1 cellular context compared by ENCODE assay signal in the genomic region with DNA sequence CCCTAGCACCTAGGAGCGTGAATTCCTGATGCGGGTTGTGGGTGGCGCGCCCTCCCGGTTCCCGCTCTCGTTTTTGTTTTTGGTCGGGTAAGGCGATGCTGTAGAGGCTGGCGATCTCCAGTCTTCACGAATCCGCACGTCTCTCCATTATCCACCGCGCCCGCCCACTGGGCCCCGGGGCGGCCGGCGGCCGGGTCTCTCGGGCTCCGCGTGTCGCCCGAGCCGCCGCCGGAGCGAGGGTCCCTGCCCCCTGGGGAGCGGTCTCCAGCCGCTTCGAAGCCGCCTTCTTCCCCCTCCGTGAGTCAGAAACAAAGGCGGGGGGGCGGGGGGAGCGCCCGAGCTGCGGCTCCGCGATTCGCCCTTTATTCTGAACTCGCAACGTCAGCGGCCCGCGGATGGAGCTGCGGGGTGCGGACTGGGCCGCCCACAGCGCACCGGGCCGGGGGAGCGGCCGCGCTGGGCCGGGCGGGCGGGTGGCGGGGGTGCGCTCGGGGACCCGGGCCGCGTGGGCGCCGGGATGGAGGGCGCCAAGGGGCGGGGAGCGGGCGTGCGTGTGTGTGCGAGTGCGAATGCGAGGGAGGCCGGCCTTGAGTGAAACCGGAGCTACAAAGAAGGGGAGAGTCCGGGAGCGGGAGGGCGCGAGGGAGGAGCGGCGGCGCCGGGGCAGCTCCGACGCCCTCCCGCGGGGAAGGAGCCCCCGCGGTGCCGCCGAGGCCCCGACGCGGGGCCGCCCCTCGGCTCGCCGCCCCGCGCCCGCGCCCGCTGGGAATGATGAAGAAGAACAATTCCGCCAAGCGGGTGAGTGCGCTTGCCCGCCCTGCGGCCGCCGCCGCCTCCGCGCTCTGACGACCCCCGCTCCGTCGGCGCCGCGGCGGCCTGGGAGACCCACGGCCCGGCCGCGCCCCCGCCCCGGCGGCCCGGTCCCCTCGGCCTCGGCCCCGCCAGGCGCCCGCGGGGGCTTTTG.
A peak's percentile ranks its signal among the peaks of the same experiment; 100 is the strongest.
TF ChIP-seq lines count a peak whose summit lies in the region.

Gene PLEKHO1 (plus strand): TSS at position 427 of the 964 bp plus-strand sequence. CDS start 342 bp downstream, at position 769.

TF ChIP-seq in GM12878, 131 proteins besides CTCF, POLR2A, EP300 and RAD21 (continued from another document):
- no peak for TF ChIP-seq STAT3 (IDR thresholded peaks at IDR 0.05; ENCODE audit: low read depth, low read length)
- TF ChIP-seq ZBTB40 (IDR thresholded peaks at IDR 0.05; ENCODE audit: borderline replicate concordance), result no peak
- TF ChIP-seq, protein P1, sequence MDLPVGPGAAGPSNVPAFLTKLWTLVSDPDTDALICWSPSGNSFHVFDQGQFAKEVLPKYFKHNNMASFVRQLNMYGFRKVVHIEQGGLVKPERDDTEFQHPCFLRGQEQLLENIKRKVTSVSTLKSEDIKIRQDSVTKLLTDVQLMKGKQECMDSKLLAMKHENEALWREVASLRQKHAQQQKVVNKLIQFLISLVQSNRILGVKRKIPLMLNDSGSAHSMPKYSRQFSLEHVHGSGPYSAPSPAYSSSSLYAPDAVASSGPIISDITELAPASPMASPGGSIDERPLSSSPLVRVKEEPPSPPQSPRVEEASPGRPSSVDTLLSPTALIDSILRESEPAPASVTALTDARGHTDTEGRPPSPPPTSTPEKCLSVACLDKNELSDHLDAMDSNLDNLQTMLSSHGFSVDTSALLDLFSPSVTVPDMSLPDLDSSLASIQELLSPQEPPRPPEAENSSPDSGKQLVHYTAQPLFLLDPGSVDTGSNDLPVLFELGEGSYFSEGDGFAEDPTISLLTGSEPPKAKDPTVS (IDR thresholded peaks at IDR 0.05; ENCODE audit: low read depth, low read length), result no peak
- TF ChIP-seq ZNF592 (IDR thresholded peaks at IDR 0.05), result no peak
- no peak for TF ChIP-seq ZNF384 (IDR thresholded peaks at IDR 0.05; ENCODE audit: borderline replicate concordance, low read depth, low read length)
- TF ChIP-seq BACH1 (IDR thresholded peaks at IDR 0.05; ENCODE audit: borderline replicate concordance), result 0 out of 2 replicates have a peak, but pooled peaks have one; percentile 14
- peak; percentile 30; the same call in 1 of the 2 replicates for TF ChIP-seq RB1 (IDR thresholded peaks at IDR 0.05; ENCODE audit: borderline replicate concordance)
- TF ChIP-seq ATF3 (IDR thresholded peaks at IDR 0.05; ENCODE audit: borderline replicate concordance, extremely low read depth, low read depth, low read length), result no peak
- no peak for TF ChIP-seq HDGF (IDR thresholded peaks at IDR 0.05)
- TF ChIP-seq GABPA (IDR thresholded peaks at IDR 0.05; ENCODE audit: low read depth), result no peak
- peak; percentile 32 for TF ChIP-seq NR2F1 (conservative IDR thresholded peaks at IDR 0.05)
- no peak for TF ChIP-seq MXI1 (IDR thresholded peaks at IDR 0.05; ENCODE audit: low read depth, low read length)
- TF ChIP-seq MYB (IDR thresholded peaks at IDR 0.05; ENCODE audit: borderline replicate concordance, low read depth, low read length), result no peak
- TF ChIP-seq GATAD2B (conservative IDR thresholded peaks at IDR 0.05; ENCODE audit: low read depth), result peak; percentile 29
- TF ChIP-seq POLR2AphosphoS5 (IDR thresholded peaks at IDR 0.05; ENCODE audit: low read length), result no peak; the same call in 1 of the 2 replicates
- TF ChIP-seq TBL1XR1 (IDR thresholded peaks at IDR 0.05; ENCODE audit: low read depth, low read length), result no peak
- TF ChIP-seq CHD4 (IDR thresholded peaks at IDR 0.05), result no peak
- TF ChIP-seq STAT1 (conservative IDR thresholded peaks at IDR 0.05), result no peak
- no peak for TF ChIP-seq CREB1 (IDR thresholded peaks at IDR 0.05; ENCODE audit: low read depth)
- TF ChIP-seq RFX5 (IDR thresholded peaks at IDR 0.05; ENCODE audit: low read depth, low read length), result no peak
- peak; percentile 59; the same call in 1 of the 2 replicates for TF ChIP-seq TAF1 (IDR thresholded peaks at IDR 0.05; ENCODE audit: borderline replicate concordance, low read depth, low read length)
- TF ChIP-seq, protein P2, sequence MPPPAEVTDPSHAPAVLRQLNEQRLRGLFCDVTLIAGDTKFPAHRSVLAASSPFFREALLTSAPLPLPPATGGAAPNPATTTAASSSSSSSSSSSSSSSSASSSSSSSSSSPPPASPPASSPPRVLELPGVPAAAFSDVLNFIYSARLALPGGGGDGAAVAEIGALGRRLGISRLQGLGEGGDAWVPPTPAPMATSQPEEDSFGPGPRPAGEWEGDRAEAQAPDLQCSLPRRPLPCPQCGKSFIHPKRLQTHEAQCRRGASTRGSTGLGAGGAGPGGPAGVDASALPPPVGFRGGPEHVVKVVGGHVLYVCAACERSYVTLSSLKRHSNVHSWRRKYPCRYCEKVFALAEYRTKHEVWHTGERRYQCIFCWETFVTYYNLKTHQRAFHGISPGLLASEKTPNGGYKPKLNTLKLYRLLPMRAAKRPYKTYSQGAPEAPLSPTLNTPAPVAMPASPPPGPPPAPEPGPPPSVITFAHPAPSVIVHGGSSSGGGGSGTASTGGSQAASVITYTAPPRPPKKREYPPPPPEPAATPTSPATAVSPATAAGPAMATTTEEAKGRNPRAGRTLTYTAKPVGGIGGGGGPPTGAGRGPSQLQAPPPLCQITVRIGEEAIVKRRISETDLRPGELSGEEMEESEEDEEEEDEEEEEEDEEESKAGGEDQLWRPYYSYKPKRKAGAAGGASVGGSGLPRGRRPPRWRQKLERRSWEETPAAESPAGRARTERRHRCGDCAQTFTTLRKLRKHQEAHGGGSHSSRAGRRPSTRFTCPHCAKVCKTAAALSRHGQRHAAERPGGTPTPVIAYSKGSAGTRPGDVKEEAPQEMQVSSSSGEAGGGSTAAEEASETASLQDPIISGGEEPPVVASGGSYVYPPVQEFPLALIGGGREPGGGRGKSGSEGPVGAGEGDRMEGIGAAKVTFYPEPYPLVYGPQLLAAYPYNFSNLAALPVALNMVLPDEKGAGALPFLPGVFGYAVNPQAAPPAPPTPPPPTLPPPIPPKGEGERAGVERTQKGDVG (CRISPR knock-in tag; IDR thresholded peaks at IDR 0.05), result no peak
- no peak for TF ChIP-seq SP1 (IDR thresholded peaks at IDR 0.05; ENCODE audit: low read depth, low read length)
- TF ChIP-seq IRF4 (IDR thresholded peaks at IDR 0.05; ENCODE audit: low read depth, low read length), result 0 out of 2 replicates have a peak, but pooled peaks have one; percentile 35
- TF ChIP-seq PAX5 (IDR thresholded peaks at IDR 0.05; ENCODE audit: borderline replicate concordance, low read depth, low read length), result no peak
- no peak for TF ChIP-seq ZNF274 (IDR thresholded peaks at IDR 0.05; ENCODE audit: insufficient read depth, insufficient read length)
- TF ChIP-seq, protein P3, sequence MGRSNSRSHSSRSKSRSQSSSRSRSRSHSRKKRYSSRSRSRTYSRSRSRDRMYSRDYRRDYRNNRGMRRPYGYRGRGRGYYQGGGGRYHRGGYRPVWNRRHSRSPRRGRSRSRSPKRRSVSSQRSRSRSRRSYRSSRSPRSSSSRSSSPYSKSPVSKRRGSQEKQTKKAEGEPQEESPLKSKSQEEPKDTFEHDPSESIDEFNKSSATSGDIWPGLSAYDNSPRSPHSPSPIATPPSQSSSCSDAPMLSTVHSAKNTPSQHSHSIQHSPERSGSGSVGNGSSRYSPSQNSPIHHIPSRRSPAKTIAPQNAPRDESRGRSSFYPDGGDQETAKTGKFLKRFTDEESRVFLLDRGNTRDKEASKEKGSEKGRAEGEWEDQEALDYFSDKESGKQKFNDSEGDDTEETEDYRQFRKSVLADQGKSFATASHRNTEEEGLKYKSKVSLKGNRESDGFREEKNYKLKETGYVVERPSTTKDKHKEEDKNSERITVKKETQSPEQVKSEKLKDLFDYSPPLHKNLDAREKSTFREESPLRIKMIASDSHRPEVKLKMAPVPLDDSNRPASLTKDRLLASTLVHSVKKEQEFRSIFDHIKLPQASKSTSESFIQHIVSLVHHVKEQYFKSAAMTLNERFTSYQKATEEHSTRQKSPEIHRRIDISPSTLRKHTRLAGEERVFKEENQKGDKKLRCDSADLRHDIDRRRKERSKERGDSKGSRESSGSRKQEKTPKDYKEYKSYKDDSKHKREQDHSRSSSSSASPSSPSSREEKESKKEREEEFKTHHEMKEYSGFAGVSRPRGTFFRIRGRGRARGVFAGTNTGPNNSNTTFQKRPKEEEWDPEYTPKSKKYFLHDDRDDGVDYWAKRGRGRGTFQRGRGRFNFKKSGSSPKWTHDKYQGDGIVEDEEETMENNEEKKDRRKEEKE (IDR thresholded peaks at IDR 0.05), result no peak
- TF ChIP-seq RAD51 (IDR thresholded peaks at IDR 0.05), result no peak
- TF ChIP-seq ZBED1 (IDR thresholded peaks at IDR 0.05; ENCODE audit: borderline replicate concordance), result no peak
